8 cellular contexts compared by ENCODE assay signal in the genomic region with DNA sequence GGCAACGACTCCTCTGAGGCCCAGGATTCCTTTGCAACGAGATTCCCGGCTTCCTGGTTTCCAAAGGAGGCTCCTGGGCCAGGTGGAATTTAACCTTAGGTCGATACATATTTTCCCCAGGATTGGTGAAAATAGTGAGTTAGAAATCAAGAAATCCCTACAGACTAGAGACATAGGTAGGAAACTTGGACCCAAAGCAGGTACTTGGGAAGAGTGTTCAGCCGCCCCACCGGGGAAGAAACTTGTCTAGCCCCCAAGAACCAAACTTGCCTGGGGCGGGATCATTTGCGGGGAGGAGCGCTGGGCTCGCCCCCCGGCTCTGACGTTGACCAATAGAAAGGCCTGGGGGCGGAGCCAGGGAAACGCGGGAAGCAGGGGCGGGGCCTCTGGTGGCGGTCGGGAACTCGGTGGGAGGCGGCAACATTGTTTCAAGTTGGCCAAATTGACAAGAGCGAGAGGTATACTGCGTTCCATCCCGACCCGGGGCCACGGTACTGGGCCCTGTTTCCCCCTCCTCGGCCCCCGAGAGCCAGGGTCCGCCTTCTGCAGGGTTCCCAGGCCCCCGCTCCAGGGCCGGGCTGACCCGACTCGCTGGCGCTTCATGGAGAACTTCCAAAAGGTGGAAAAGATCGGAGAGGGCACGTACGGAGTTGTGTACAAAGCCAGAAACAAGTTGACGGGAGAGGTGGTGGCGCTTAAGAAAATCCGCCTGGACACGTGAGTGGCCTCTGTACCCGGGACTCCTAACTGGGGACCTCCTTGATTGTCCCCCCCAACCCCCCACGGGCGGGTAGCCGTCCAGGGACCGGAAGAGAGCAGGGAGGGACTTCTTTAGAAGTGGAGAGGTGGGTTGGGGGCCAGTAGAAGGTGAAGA. TPM values are rescaled to one million over a fixed set of nuclear protein-coding genes. Genes with fewer than 3 reads are reported as not detected.
DNase-seq lines count a peak whose midpoint lies in the region; TF ChIP-seq lines count a peak whose summit lies in the region.

TSS of gene CDK2 (plus strand) at position 423 of the 874 bp plus-strand sequence. CDS start at position 602, 179 bp downstream.

- no peaks in the 10 kb centered on the region for H3K9me3 ChIP-seq in thymus (ENCODE audit: control insufficient read depth)

- H3K27ac ChIP-seq in thymus (ENCODE audit: low read depth) = peak within 1 kb of the TSS; percentile 59

- H3K4me3 Mint-ChIP-seq in HFFc6 = peak within 1 kb of the TSS; percentile 97
- H3K4me3 Mint-ChIP-seq in activated naive CD4-positive, alpha-beta T cell treated with anti-CD3 and anti-CD28 coated beads, Interleukin-2, amount 50 U/mL, for 24 hours = peak within 1 kb of the TSS; percentile 96
- H3K4me3 Mint-ChIP-seq in osteocyte (ENCODE audit: unreplicated experiment) = peak within 1 kb of the TSS; percentile 97

- H3K36me3 Mint-ChIP-seq in HFFc6 (ENCODE audit: low read depth) (peaks cover 13% of the 10 kb centered on the region), osteocyte (ENCODE audit: unreplicated experiment) (no peaks in the 10 kb centered on the region)
- no peaks in the 10 kb centered on the region for H3K36me3 Mint-ChIP-seq in activated naive CD4-positive, alpha-beta T cell treated with anti-CD3 and anti-CD28 coated beads, Interleukin-2, amount 50 U/mL, for 24 hours

- peaks cover 18% of the 10 kb centered on the region for H3K4me1 ChIP-seq in thymus (ENCODE audit: control insufficient read depth, insufficient read depth, low read length)

- H3K4me1 Mint-ChIP-seq in HFFc6 (ENCODE audit: low read depth) = peaks cover 41% of the 10 kb centered on the region
- peaks cover 33% of the 10 kb centered on the region for H3K4me1 Mint-ChIP-seq in activated naive CD4-positive, alpha-beta T cell treated with anti-CD3 and anti-CD28 coated beads, Interleukin-2, amount 50 U/mL, for 24 hours
- H3K4me1 Mint-ChIP-seq in osteocyte (ENCODE audit: unreplicated experiment) = peaks cover 23% of the 10 kb centered on the region

- POLR2A ChIA-PET in GM10248 (lab: Yijun Ruan, JAX) = interaction anchor here (1.1 kb wide), 1 partner anchor 223 kb away, joined by 13 read pairs; no protein-coding TSS in a partner anchor

- DNase-seq in GM10248 (ENCODE audit: extremely low spot score) (peak; percentile 94), HFFc6 (peak; percentile 60), NAMALWA (ENCODE audit: low spot score) (peak; percentile 92), SKM-1 (lab: John Stamatoyannopoulos, UW; ENCODE audit: unreplicated experiment) (peak; percentile 40), glomerular visceral epithelial cell (ENCODE audit: extremely low spot score) (peak; percentile 82), osteocyte (ENCODE audit: extremely low spot score, unreplicated experiment) (peak; percentile 95)

- peaks cover 9% of the 10 kb centered on the region for H3K36me3 ChIP-seq in thymus (ENCODE audit: control insufficient read depth, insufficient read depth)

- H3K4me3 ChIP-seq in thymus (ENCODE audit: low read length) = peak within 1 kb of the TSS; percentile 84

- H3K27me3 Mint-ChIP-seq in HFFc6 (ENCODE audit: insufficient read depth) (no peaks in the 10 kb centered on the region; the same call in 1 of the 2 replicates), osteocyte (ENCODE audit: unreplicated experiment) (no peaks in the 10 kb centered on the region)
- no peaks in the 10 kb centered on the region for H3K27me3 Mint-ChIP-seq in activated naive CD4-positive, alpha-beta T cell treated with anti-CD3 and anti-CD28 coated beads, Interleukin-2, amount 50 U/mL, for 24 hours

- CTCF ChIA-PET in GM10248 (lab: Yijun Ruan, JAX) = interaction anchor here (1.5 to 2.2 kb wide), 2 partner anchors 24 to 30 kb away, joined by 3 to 21 read pairs; partner anchors contain the start of gene SUOX

- WGBS in thymus = under 1% methylated on average over 45 of the region's 45 CpGs

- H3K27me3 ChIP-seq in thymus (ENCODE audit: control insufficient read depth, insufficient read depth) = no peaks in the 10 kb centered on the region

- H3K27ac Mint-ChIP-seq in HFFc6 (peak within 1 kb of the TSS; percentile 91), osteocyte (ENCODE audit: unreplicated experiment) (peak within 1 kb of the TSS; percentile 86)
- peak within 1 kb of the TSS; percentile 92 for H3K27ac Mint-ChIP-seq in activated naive CD4-positive, alpha-beta T cell treated with anti-CD3 and anti-CD28 coated beads, Interleukin-2, amount 50 U/mL, for 24 hours

- H3K9me3 Mint-ChIP-seq in HFFc6 = no peaks in the 10 kb centered on the region
- H3K9me3 Mint-ChIP-seq in activated naive CD4-positive, alpha-beta T cell treated with anti-CD3 and anti-CD28 coated beads, Interleukin-2, amount 50 U/mL, for 24 hours = no peaks in the 10 kb centered on the region
- no peaks in the 10 kb centered on the region for H3K9me3 Mint-ChIP-seq in osteocyte (ENCODE audit: unreplicated experiment)

- TF ChIP-seq CTCF in GM10248 (IDR thresholded peaks at IDR 0.05; ENCODE audit: control extremely low read depth, extremely low read depth, low read depth, missing control alignments) (no peak), HFFc6 (IDR thresholded peaks at IDR 0.05) (no peak), osteocyte (IDR thresholded peaks at IDR 0.05) (no peak)

RNA-seq across cellular contexts. Expression of gene CDK2, which starts in this region (rescaled TPM):
- total RNA-seq in HFFc6 (2021; fragmentation: NEBNext Ultra II Directional; extraction: Animal tissue kit (Norgen Biotek cat#: 25700)) = 10 to 100 TPM; 27.1 to 61.0 (median 53.9) TPM
- total RNA-seq in osteocyte = 27.3 and 29.6 TPM in 2 replicates
- polyA plus RNA-seq in thymus = 22.3 TPM

Comparison
In these comparisons a context has a peak if more than half of its experiments do, and no peak if none do; other contexts are left out.
1. Peak in every context shown above with its lines: DNase-seq, H3K4me3 ChIP-seq and H3K27ac ChIP-seq.
2. DNase-seq: peak in every context shown above with its lines; median percentile 95 in osteocyte; 94 in GM10248; 92 in NAMALWA; 82 in glomerular visceral epithelial cell; 60 in HFFc6; 40 in SKM-1.